ENCODE assay signal across 12 cellular contexts in genomic region chr1:38114231-38114630, GRCh38.
DNase-seq lines count a peak whose midpoint lies in the region; TF ChIP-seq lines count a peak whose summit lies in the region.
"Had no signal": no experiment of that assay in that cellular context is flagged by ENCODE, and none has a peak within 500 bp of the region (broad histone marks: within the 10 kb centered on the region; RNA-seq: fewer than 3 reads in every experiment).

No MANE protein-coding gene starts in this region.

- no peak for TF ChIP-seq CTCF in fibroblast of mammary gland (conservative IDR thresholded peaks at IDR 0.05; ENCODE audit: control insufficient read depth, insufficient read depth, low read depth, low read length)
- TF ChIP-seq CTCF in prostate gland (IDR thresholded peaks at IDR 0.05), result no peak
- no peak for TF ChIP-seq CTCF in chondrocyte (IDR thresholded peaks at IDR 0.05)

- H3K27ac Mint-ChIP-seq in chondrocyte (ENCODE audit: unreplicated experiment), result no peak overlapping the region
- H3K27ac Mint-ChIP-seq: activated T-cell treated with anti-CD3 and anti-CD28 coated beads, Interleukin-2, amount 50 U/mL, for 72 hours had no signal

- H3K27me3 ChIP-seq in prostate gland (replicated peaks; ENCODE audit: insufficient read depth), result no peaks in the 10 kb centered on the region
- H3K27me3 ChIP-seq in SJCRH30, result no peaks in the 10 kb centered on the region
- H3K27me3 ChIP-seq: breast epithelium, Peyer's patch had no signal

- H3K9me3 ChIP-seq in prostate gland (no peaks in the 10 kb centered on the region), SJCRH30 (replicated peaks) (no peaks in the 10 kb centered on the region)
- H3K9me3 ChIP-seq: Peyer's patch had no signal

- no peaks in the 10 kb centered on the region for H3K4me1 Mint-ChIP-seq in chondrocyte (ENCODE audit: low read depth)

- H3K27me3 Mint-ChIP-seq in chondrocyte (ENCODE audit: low read depth), result no peaks in the 10 kb centered on the region

- TF ChIP-seq POLR2A in prostate gland (IDR thresholded peaks at IDR 0.05), result no peak

- DNase-seq in G401 (ENCODE audit: low spot score), result peak; percentile 24
- DNase-seq in NCI-H446 (lab: John Stamatoyannopoulos, UW), result peak; percentile 83 to 95
- peak; percentile 11 for DNase-seq in fibroblast of mammary gland (ENCODE audit: low read depth)
- peak; percentile 67 for DNase-seq in prostate gland (ENCODE audit: low spot score)
- DNase-seq in DMS153 (lab: John Stamatoyannopoulos, UW), result no peak
- no peak for DNase-seq in OCI-M1 (lab: John Stamatoyannopoulos, UW)
- DNase-seq in SJCRH30, result no peak
- DNase-seq in chondrocyte (ENCODE audit: low spot score), result no peak
- DNase-seq: activated T-cell treated with anti-CD3 and anti-CD28 coated beads, Interleukin-2, amount 50 U/mL, for 72 hours; NCI-H187 treated with DMSO at 0.1 percent for 48 hours had no signal

- H3K4me1 ChIP-seq in prostate gland (replicated peaks) (no peaks in the 10 kb centered on the region), SJCRH30 (0 out of 2 replicates have a peak, but pooled peaks cover 2% of the 10 kb centered on the region)
- H3K4me1 ChIP-seq: breast epithelium, Peyer's patch had no signal

- peaks cover 4% of the 10 kb centered on the region for H3K9me3 Mint-ChIP-seq in chondrocyte (ENCODE audit: low read depth)
- H3K9me3 Mint-ChIP-seq: activated T-cell treated with anti-CD3 and anti-CD28 coated beads, Interleukin-2, amount 50 U/mL, for 72 hours had no signal

- no peak overlapping the region for H3K4me3 Mint-ChIP-seq in chondrocyte (ENCODE audit: unreplicated experiment)
- H3K4me3 Mint-ChIP-seq: activated T-cell treated with anti-CD3 and anti-CD28 coated beads, Interleukin-2, amount 50 U/mL, for 72 hours had no signal

- H3K27ac ChIP-seq in prostate gland (no peak overlapping the region), SJCRH30 (no peak overlapping the region)
- H3K27ac ChIP-seq: breast epithelium, Peyer's patch had no signal

- H3K4me3 ChIP-seq in fibroblast of mammary gland (ENCODE audit: control insufficient read depth, low read depth, low read length), result no peak overlapping the region
- no peak overlapping the region for H3K4me3 ChIP-seq in prostate gland
- H3K4me3 ChIP-seq in SJCRH30, result no peak overlapping the region
- H3K4me3 ChIP-seq: breast epithelium, Peyer's patch had no signal

- peaks cover 4% of the 10 kb centered on the region for H3K36me3 Mint-ChIP-seq in chondrocyte (ENCODE audit: low read depth)

- 32% methylated on average over 10 of the region's 10 CpGs for WGBS in prostate gland

- H3K36me3 ChIP-seq in prostate gland, result no peaks in the 10 kb centered on the region
- H3K36me3 ChIP-seq in SJCRH30, result no peaks in the 10 kb centered on the region
- H3K36me3 ChIP-seq: breast epithelium, Peyer's patch had no signal

- in situ Hi-C loops in G401 (cut with HindIII; ENCODE audit: low sequenced_read_pairs), result no loop called here

- intact Hi-C loops in prostate gland (cut with DNase I), result no loop called here

Comparison
In these comparisons a context has a peak if more than half of its experiments do, and no peak if none do; other contexts are left out.
1. DNase-seq: peak in G401 (single experiment), NCI-H446 (2 of 2), fibroblast of mammary gland (single experiment) and prostate gland (single experiment); none in DMS153 (single experiment), OCI-M1 (single experiment), SJCRH30 (0 of 2) and chondrocyte (single experiment).